ENCODE assay signal across 27 cellular contexts in genomic region chr10:60142736-60143135, GRCh38.
DNase-seq lines count a peak whose midpoint lies in the region; ATAC-seq and TF ChIP-seq lines count a peak whose summit lies in the region.
"Had no signal": no experiment of that assay in that cellular context is flagged by ENCODE, and none has a peak within 500 bp of the region (broad histone marks: within the 10 kb centered on the region; RNA-seq: fewer than 3 reads in every experiment).

No MANE protein-coding gene starts in this region.

- H2AFZ ChIP-seq in PC-3 (ENCODE audit: low read length) = no peak overlapping the region
- no peak overlapping the region for H2AFZ ChIP-seq in smooth muscle cell (ENCODE audit: low read depth)
- H2AFZ ChIP-seq: GM23338 had no signal

- H3K27me3 ChIP-seq in left ventricle myocardium inferior (ENCODE audit: low read depth) (no peaks in the 10 kb centered on the region), heart right ventricle (no peaks in the 10 kb centered on the region), PC-3 (ENCODE audit: low read length) (no peaks in the 10 kb centered on the region), smooth muscle cell (ENCODE audit: low read depth) (no peaks in the 10 kb centered on the region), MG63 (no peaks in the 10 kb centered on the region)
- H3K27me3 ChIP-seq: BLaER1 had no signal

- WGBS in heart right ventricle, 2 donors = 83 to 95% methylated on average over 1 of the region's 1 CpG
- 74% methylated on average over 1 of the region's 1 CpG for WGBS in smooth muscle cell (ENCODE audit: low lambda C conversion rate)

- no peaks in the 10 kb centered on the region for H4K20me1 ChIP-seq in PC-3 (ENCODE audit: low read length)
- H4K20me1 ChIP-seq in smooth muscle cell (ENCODE audit: low read depth) = no peaks in the 10 kb centered on the region
- H4K20me1 ChIP-seq: BLaER1 had no signal

- H3F3A ChIP-seq in PC-3 (ENCODE audit: low read length, unreplicated experiment) = no peaks in the 10 kb centered on the region
- H3F3A ChIP-seq in smooth muscle cell (ENCODE audit: low read depth) = peaks cover 13% of the 10 kb centered on the region

- POLR2A ChIA-PET in PC-3 (lab: Charles Lee; ENCODE audit: unreplicated experiment) = no interaction called here

- peaks cover 37% of the 10 kb centered on the region for H3K4me1 ChIP-seq in left ventricle myocardium inferior
- peaks cover 0 to 38% (median 10%) of the 10 kb centered on the region in 9 donors for H3K4me1 ChIP-seq in heart right ventricle
- H3K4me1 ChIP-seq in PC-3 (ENCODE audit: insufficient read depth, low read length) = peaks cover 63% of the 10 kb centered on the region
- H3K4me1 ChIP-seq in smooth muscle cell (ENCODE audit: low read depth) = peaks cover 18% of the 10 kb centered on the region
- H3K4me1 ChIP-seq: BLaER1 had no signal

- CTCF ChIA-PET in PC-3 (lab: Charles Lee) = no interaction called here

- peaks cover 13% of the 10 kb centered on the region for H3K4me1 Mint-ChIP-seq in mesothelial cell of epicardium
- no peaks in the 10 kb centered on the region for H3K4me1 Mint-ChIP-seq in stimulated activated naive B cell treated with anti-CD40 and anti-IgM and Interleukin-4, amounts not matched to agents 10 μg/mL and 1 μg/mL and 100 μg/mL, for 72 hours
- H3K4me1 Mint-ChIP-seq: CD4-positive, CD25-positive, alpha-beta regulatory T cell had no signal

- peak overlapping the region; percentile 21 for H3K27ac Mint-ChIP-seq in mesothelial cell of epicardium
- H3K27ac Mint-ChIP-seq in stimulated activated naive B cell treated with anti-CD40 and anti-IgM and Interleukin-4, amounts not matched to agents 10 μg/mL and 1 μg/mL and 100 μg/mL, for 72 hours = no peak overlapping the region
- H3K27ac Mint-ChIP-seq: CD4-positive, CD25-positive, alpha-beta regulatory T cell; GM23338 had no signal

- H3K9me3 ChIP-seq in left ventricle myocardium inferior (replicated peaks) = no peaks in the 10 kb centered on the region
- no peaks in the 10 kb centered on the region for H3K9me3 ChIP-seq in heart right ventricle
- no peaks in the 10 kb centered on the region for H3K9me3 ChIP-seq in PC-3 (ENCODE audit: low read length)
- H3K9me3 ChIP-seq in smooth muscle cell (replicated peaks; ENCODE audit: low read depth) = no peaks in the 10 kb centered on the region
- no peaks in the 10 kb centered on the region for H3K9me3 ChIP-seq in MG63
- H3K9me3 ChIP-seq: BLaER1, SK-N-SH had no signal

- DNase-seq in left ventricle myocardium inferior (no peak), heart right ventricle (no peak), PC-3 (peak; percentile 53), mesothelial cell of epicardium (ENCODE audit: low spot score in 2 of 2, unreplicated experiment in 2 of 2) (no peak), smooth muscle cell (lab: John Stamatoyannopoulos, UW; ENCODE audit: unreplicated experiment) (no peak), MG63 (no peak), Kasumi-1 (lab: John Stamatoyannopoulos, UW) (no peak)
- DNase-seq in stimulated activated naive B cell treated with anti-CD40 and anti-IgM and Interleukin-4, amounts not matched to agents 10 μg/mL and 1 μg/mL and 100 μg/mL, for 72 hours = no peak
- DNase-seq: 8988T; CD4-positive, CD25-positive, alpha-beta regulatory T cell; DMS153; DND-41; HCEC 1CT; Karpas-422; MM.1S; NCI-H1694 treated with DMSO at 0.1 percent for 48 hours; NCI-H2081; NCI-H2227 treated with DMSO at 0.1 percent for 48 hours; NCI-H510A; NCI-H69; SHP77; SK-N-SH; SW 1271 had no signal

- BruUV-seq in PC-3 (replicated peaks; lab: Mats Ljungman, UMichigan) = no TSS peak

- intact Hi-C loops in left ventricle myocardium inferior (cut with micrococcal nuclease) = no loop called here
- intact Hi-C loops in heart right ventricle (cut with DNase I) = no loop called here
- intact Hi-C loops in PC-3 (cut with micrococcal nuclease) = no loop called here

- no peak overlapping the region for H3K4me3 ChIP-seq in left ventricle myocardium inferior
- no peak overlapping the region for H3K4me3 ChIP-seq in heart right ventricle
- no peak overlapping the region for H3K4me3 ChIP-seq in PC-3 (ENCODE audit: low read length)
- no peak overlapping the region for H3K4me3 ChIP-seq in smooth muscle cell
- no peak overlapping the region for H3K4me3 ChIP-seq in MG63
- H3K4me3 ChIP-seq: BLaER1, GM23338 had no signal

- H3K9me3 Mint-ChIP-seq in mesothelial cell of epicardium = no peaks in the 10 kb centered on the region
- no peaks in the 10 kb centered on the region for H3K9me3 Mint-ChIP-seq in stimulated activated naive B cell treated with anti-CD40 and anti-IgM and Interleukin-4, amounts not matched to agents 10 μg/mL and 1 μg/mL and 100 μg/mL, for 72 hours
- H3K9me3 Mint-ChIP-seq: GM23338 had no signal

- H3K79me2 ChIP-seq in PC-3 (ENCODE audit: low read length) (no peaks in the 10 kb centered on the region), smooth muscle cell (ENCODE audit: low read depth) (no peaks in the 10 kb centered on the region)

- H3K36me3 Mint-ChIP-seq in mesothelial cell of epicardium = peaks cover 10% of the 10 kb centered on the region
- H3K36me3 Mint-ChIP-seq in stimulated activated naive B cell treated with anti-CD40 and anti-IgM and Interleukin-4, amounts not matched to agents 10 μg/mL and 1 μg/mL and 100 μg/mL, for 72 hours = no peaks in the 10 kb centered on the region
- H3K36me3 Mint-ChIP-seq: CD4-positive, CD25-positive, alpha-beta regulatory T cell had no signal

- H3K27me3 Mint-ChIP-seq in mesothelial cell of epicardium (ENCODE audit: low read depth) = no peaks in the 10 kb centered on the region
- H3K27me3 Mint-ChIP-seq in stimulated activated naive B cell treated with anti-CD40 and anti-IgM and Interleukin-4, amounts not matched to agents 10 μg/mL and 1 μg/mL and 100 μg/mL, for 72 hours = no peaks in the 10 kb centered on the region
- H3K27me3 Mint-ChIP-seq: CD4-positive, CD25-positive, alpha-beta regulatory T cell had no signal

- H3K9ac ChIP-seq in PC-3 (ENCODE audit: low read length) = no peak overlapping the region
- H3K9ac ChIP-seq in smooth muscle cell (ENCODE audit: low read depth) = no peak overlapping the region
- H3K9ac ChIP-seq: BLaER1, SK-N-SH had no signal

- ATAC-seq in heart right ventricle (no peak), PC-3 (no peak)
- no peak for ATAC-seq in stimulated activated naive B cell treated with anti-CD40 and anti-IgM and Interleukin-4, amounts not matched to agents 10 μg/mL and 1 μg/mL and 100 μg/mL, for 72 hours (replicated peaks)
- ATAC-seq: GM23338, Panc1 had no signal

- H3K27ac ChIP-seq in left ventricle myocardium inferior (replicated peaks) = peak overlapping the region; percentile 90
- peak overlapping the region in 2 of 10 donors; percentile 62 to 79 for H3K27ac ChIP-seq in heart right ventricle
- H3K27ac ChIP-seq in PC-3 (ENCODE audit: low read length) = no peak overlapping the region
- peak overlapping the region; percentile 91 for H3K27ac ChIP-seq in smooth muscle cell (ENCODE audit: low read depth)
- H3K27ac ChIP-seq: BLaER1, RWPE1 had no signal

- TF ChIP-seq CTCF in left ventricle myocardium inferior (IDR thresholded peaks at IDR 0.05; ENCODE audit: borderline replicate concordance) = no peak
- no peak for TF ChIP-seq CTCF in heart right ventricle (IDR thresholded peaks at IDR 0.05)
- no peak for TF ChIP-seq CTCF in PC-3 (conservative IDR thresholded peaks at IDR 0.05; ENCODE audit: low read depth, low read length)
- no peak for TF ChIP-seq CTCF in mesothelial cell of epicardium (IDR thresholded peaks at IDR 0.05; ENCODE audit: unreplicated experiment)
- TF ChIP-seq CTCF in smooth muscle cell (IDR thresholded peaks at IDR 0.05; ENCODE audit: borderline replicate concordance, insufficient read depth, poor library complexity, severe bottlenecking) = no peak

- H3K4me3 Mint-ChIP-seq in mesothelial cell of epicardium = no peak overlapping the region
- H3K4me3 Mint-ChIP-seq in stimulated activated naive B cell treated with anti-CD40 and anti-IgM and Interleukin-4, amounts not matched to agents 10 μg/mL and 1 μg/mL and 100 μg/mL, for 72 hours = no peak overlapping the region
- H3K4me3 Mint-ChIP-seq: CD4-positive, CD25-positive, alpha-beta regulatory T cell; GM23338 had no signal

- H3K4me2 ChIP-seq in PC-3 (ENCODE audit: low read length) = peak overlapping the region; percentile 3; the same call in 1 of the 2 replicates
- no peak overlapping the region for H3K4me2 ChIP-seq in smooth muscle cell
- H3K4me2 ChIP-seq: BLaER1, GM23338, SK-N-SH had no signal

- H3K36me3 ChIP-seq in left ventricle myocardium inferior (no peaks in the 10 kb centered on the region), heart right ventricle (peaks cover 0 to 4% (median 0%) of the 10 kb centered on the region in 9 donors), PC-3 (ENCODE audit: low read depth, low read length) (no peaks in the 10 kb centered on the region), smooth muscle cell (ENCODE audit: low read depth) (no peaks in the 10 kb centered on the region), MG63 (no peaks in the 10 kb centered on the region)
- H3K36me3 ChIP-seq: BLaER1 had no signal

- H3K9me2 ChIP-seq in PC-3 (replicated peaks; ENCODE audit: low read length) = no peaks in the 10 kb centered on the region
- H3K9me2 ChIP-seq: SK-N-SH had no signal
